18 cellular contexts compared by ENCODE assay signal in genomic region chr3:1611824-1612223, GRCh38.
DNase-seq lines count a peak whose midpoint lies in the region; ATAC-seq, FAIRE-seq and TF ChIP-seq lines count a peak whose summit lies in the region.
"Had no signal": no experiment of that assay in that cellular context is flagged by ENCODE, and none has a peak within 500 bp of the region (broad histone marks: within the 10 kb centered on the region; RNA-seq: fewer than 3 reads in every experiment).

No MANE protein-coding gene starts in this region.

- H2BK5ac ChIP-seq in H1 (ENCODE audit: low read depth, low read length), result no peak overlapping the region

- H3K4me3 Mint-ChIP-seq in neural crest cell, result no peak overlapping the region
- H3K4me3 Mint-ChIP-seq: CD4-positive, alpha-beta memory T cell had no signal

- no peak overlapping the region for H4K8ac ChIP-seq in H1 (ENCODE audit: extremely low read depth, insufficient read depth, low read length)

- no peak overlapping the region for H4K91ac ChIP-seq in H1 (replicated peaks; ENCODE audit: insufficient read length, low read length)

- no peaks in the 10 kb centered on the region for H3K79me2 ChIP-seq in KMS-11 (ENCODE audit: insufficient read depth, low read depth)
- no peaks in the 10 kb centered on the region for H3K79me2 ChIP-seq in H1 (ENCODE audit: control insufficient read depth in 1 of 2, insufficient read depth in 2 of 2, low read length in 2 of 2)

- FAIRE-seq in H1 (lab: Jason Lieb, UNC), result no peak
- FAIRE-seq: K562 had no signal

- no peak overlapping the region for H3K4ac ChIP-seq in H1 (replicated peaks; ENCODE audit: insufficient read length, low read depth, low read length)

- POLR2A ChIA-PET in H1 (lab: Charles Lee; ENCODE audit: partially characterized antibody), result no interaction called here

- TF ChIP-seq POLR2A in H1 (IDR thresholded peaks at IDR 0.05; ENCODE audit: control extremely low read depth in 1 of 2, low read depth in 2 of 2, low read length in 2 of 2), result no peak

- no peak overlapping the region for H3K27ac Mint-ChIP-seq in neural crest cell (ENCODE audit: unreplicated experiment)
- H3K27ac Mint-ChIP-seq: CD4-positive, alpha-beta memory T cell had no signal

- CTCF ChIA-PET in H1 (lab: Charles Lee; ENCODE audit: partially characterized antibody), result interaction anchor here (0.5 to 1.1 kb wide), 2 partner anchors 49 to 97 kb away, joined by 3 to 4 read pairs; no protein-coding TSS in a partner anchor

- no peaks in the 10 kb centered on the region for H3K9me3 Mint-ChIP-seq in neural crest cell

- no peak overlapping the region for H4K5ac ChIP-seq in H1 (ENCODE audit: insufficient read length, low read depth, low read length)

- H3K36me3 Mint-ChIP-seq in neural crest cell (ENCODE audit: low read depth), result no peaks in the 10 kb centered on the region
- H3K36me3 Mint-ChIP-seq: CD4-positive, alpha-beta memory T cell had no signal

- H3K9me3 ChIP-seq in H1 (ENCODE audit: insufficient read depth in 2 of 2, low read depth in 1 of 2, low read length in 1 of 2), result no peaks in the 10 kb centered on the region
- H3K9me3 ChIP-seq: MG63 had no signal

- no peak overlapping the region for H2BK15ac ChIP-seq in H1 (ENCODE audit: low read length)

- H3K36me3 ChIP-seq in KMS-11 (ENCODE audit: insufficient read depth) (no peaks in the 10 kb centered on the region), H1 (ENCODE audit: control insufficient read depth in 2 of 4, insufficient read depth in 4 of 4, low read length in 3 of 4) (no peaks in the 10 kb centered on the region)
- H3K36me3 ChIP-seq: MG63 had no signal

- TF ChIP-seq CTCF in C4-2B (conservative IDR thresholded peaks at IDR 0.05), result peak; percentile 27
- TF ChIP-seq CTCF in KMS-11 (conservative IDR thresholded peaks at IDR 0.05; ENCODE audit: low read depth, low read length), result 0 out of 2 replicates have a peak, but pooled peaks have one; percentile 7
- TF ChIP-seq CTCF in H1 (IDR thresholded peaks at IDR 0.05; ENCODE audit: control extremely low read depth in 1 of 3, insufficient read depth in 1 of 3, low read depth in 1 of 3, low read length in 3 of 3), result peak in 1 of 3 experiments; percentile 3; a peak in 1 of 4 replicates
- TF ChIP-seq CTCF in neural crest cell (conservative IDR thresholded peaks at IDR 0.05), result peak; percentile 42

- no peak for TF ChIP-seq EP300 in H1 (IDR thresholded peaks at IDR 0.05; ENCODE audit: borderline replicate concordance in 1 of 2, low read depth in 2 of 2, low read length in 2 of 2)

- TF ChIP-seq RAD21 in H1 (IDR thresholded peaks at IDR 0.05 in 1 of 2, conservative IDR thresholded peaks at IDR 0.05 in 1 of 2; ENCODE audit: low read depth in 2 of 2, low read length in 2 of 2), result peak; percentile 27 to 43; a peak in 1 of 4 replicates

- no peak overlapping the region for H3K14ac ChIP-seq in H1 (ENCODE audit: insufficient read length)

- no peak overlapping the region for H3K23ac ChIP-seq in H1 (ENCODE audit: insufficient read length)

- no peak overlapping the region for H2BK12ac ChIP-seq in H1 (ENCODE audit: low read depth, low read length)

- no peak overlapping the region for H2BK120ac ChIP-seq in H1 (replicated peaks; ENCODE audit: low read depth, low read length)

- no peak overlapping the region for H2AFZ ChIP-seq in KMS-11 (ENCODE audit: low read depth)
- no peak overlapping the region for H2AFZ ChIP-seq in H1 (ENCODE audit: low read length)

- 61% methylated on average over 3 of the region's 3 CpGs; no CpG with 5 or more reads in 1 of the 2 experiments for WGBS in H1 (ENCODE audit: extremely low coverage in 1 of 2, insufficient coverage in 1 of 2, insufficient read length in 1 of 2, insufficient replicate concordance in 2 of 2, low coverage in 1 of 2, low lambda C conversion rate in 2 of 2, missing lambda C conversion rate in 1 of 2), 2 experiments

- H3K27me3 ChIP-seq in KMS-11 (ENCODE audit: insufficient read depth, low read depth), result no peaks in the 10 kb centered on the region
- no peaks in the 10 kb centered on the region for H3K27me3 ChIP-seq in H1 (replicated peaks in 1 of 4; ENCODE audit: control insufficient read depth in 3 of 4, extremely low read depth in 1 of 4, insufficient read depth in 3 of 4, low read length in 3 of 4)
- H3K27me3 ChIP-seq: MG63 had no signal

- H3K27ac ChIP-seq in C4-2B (no peak overlapping the region), KMS-11 (no peak overlapping the region), H1 (ENCODE audit: low read depth, low read length) (no peak overlapping the region)

- no peaks in the 10 kb centered on the region for H3K4me1 Mint-ChIP-seq in neural crest cell
- H3K4me1 Mint-ChIP-seq: CD4-positive, alpha-beta memory T cell had no signal

- H3K79me1 ChIP-seq in H1 (ENCODE audit: low read depth, low read length), result no peaks in the 10 kb centered on the region

- no peak overlapping the region for H2AK5ac ChIP-seq in H1 (ENCODE audit: low read depth, low read length)

- H3K56ac ChIP-seq in H1 (replicated peaks; ENCODE audit: insufficient read length, low read depth, low read length), result no peak overlapping the region

- no peak overlapping the region for H3K4me2 ChIP-seq in KMS-11
- H3K4me2 ChIP-seq in H1 (ENCODE audit: insufficient read depth in 1 of 2, low read depth in 2 of 2, low read length in 2 of 2), result no peak overlapping the region

- H4K20me1 ChIP-seq in KMS-11 (ENCODE audit: insufficient read depth) (no peaks in the 10 kb centered on the region), H1 (replicated peaks in 1 of 2; ENCODE audit: control insufficient read depth in 1 of 2, insufficient read depth in 2 of 2, low read length in 2 of 2) (no peaks in the 10 kb centered on the region)

- H3K18ac ChIP-seq in H1 (ENCODE audit: extremely low read depth, low read length), result no peak overlapping the region

- H3K27me3 Mint-ChIP-seq in neural crest cell (ENCODE audit: low read depth), result peaks cover 14% of the 10 kb centered on the region
- H3K27me3 Mint-ChIP-seq: CD4-positive, alpha-beta memory T cell had no signal

- H3K4me3 ChIP-seq in KMS-11 (IDR thresholded peaks at IDR 0.05; ENCODE audit: insufficient read depth, low read depth, low read length) (no peak overlapping the region), H1 (ENCODE audit: extremely low read depth in 1 of 4, insufficient read depth in 2 of 4, low read depth in 3 of 4, low read length in 4 of 4) (no peak overlapping the region)
- H3K4me3 ChIP-seq: K562, MG63 had no signal

- DNase-seq in H1 (ENCODE audit: low read depth in 1 of 2, low spot score in 2 of 2), result no peak
- DNase-seq in neural crest cell (ENCODE audit: low read depth, low spot score), result no peak
- DNase-seq in T1000 (lab: John Stamatoyannopoulos, UW), result no peak
- DNase-seq: ACHN; CD4-positive, alpha-beta memory T cell; EL; MG63; NCI-H1105; NCI-H187; NCI-H2171 treated with DMSO at 0.1 percent for 48 hours; OCI-M1; RPMI8226 had no signal

- no peak for ATAC-seq in GM18519 (IDR thresholded peaks at IDR 0.05; ENCODE audit: low FRiP score, unreplicated experiment)
- ATAC-seq in GM19324 (IDR thresholded peaks at IDR 0.05; ENCODE audit: low FRiP score, unreplicated experiment), result no peak
- ATAC-seq: HCT116, K562 had no signal

- H3K9ac ChIP-seq in KMS-11 (no peak overlapping the region), H1 (replicated peaks in 1 of 4; ENCODE audit: extremely low read depth in 1 of 4, low read depth in 3 of 4, low read length in 3 of 4) (no peak overlapping the region)

- H3K4me1 ChIP-seq in KMS-11 (ENCODE audit: low read depth, poor library complexity, severe bottlenecking) (peaks cover 16% of the 10 kb centered on the region), H1 (replicated peaks in 1 of 4; ENCODE audit: control insufficient read depth in 3 of 4, insufficient read depth in 4 of 4, low read length in 3 of 4) (no peaks in the 10 kb centered on the region)

- no peaks in the 10 kb centered on the region for H3K23me2 ChIP-seq in H1 (ENCODE audit: low read depth, low read length)

- H2BK20ac ChIP-seq in H1 (ENCODE audit: low read length), result no peak overlapping the region

TF ChIP-seq in H1, 55 proteins besides CTCF, POLR2A, EP300 and RAD21:
- TF ChIP-seq CBX8 (IDR thresholded peaks at IDR 0.05; ENCODE audit: borderline replicate concordance, low read depth, low read length), result no peak
- no peak for TF ChIP-seq SP2 (IDR thresholded peaks at IDR 0.05; ENCODE audit: low read length)
- TF ChIP-seq GABPA (IDR thresholded peaks at IDR 0.05; ENCODE audit: borderline replicate concordance, insufficient read depth, low read length), result no peak
- no peak for TF ChIP-seq SP4 (IDR thresholded peaks at IDR 0.05; ENCODE audit: low read length)
- no peak for TF ChIP-seq USF2 (IDR thresholded peaks at IDR 0.05; ENCODE audit: low read length)
- no peak for TF ChIP-seq POU5F1 (IDR thresholded peaks at IDR 0.05; ENCODE audit: low read depth, low read length)
- no peak for TF ChIP-seq POLR2AphosphoS5 (IDR thresholded peaks at IDR 0.05; ENCODE audit: low read depth, low read length)
- TF ChIP-seq MAFK (IDR thresholded peaks at IDR 0.05; ENCODE audit: low read depth, low read length), result no peak
- TF ChIP-seq ASH2L (IDR thresholded peaks at IDR 0.05; ENCODE audit: low read length), result no peak
- no peak for TF ChIP-seq SP1 (IDR thresholded peaks at IDR 0.05; ENCODE audit: low read depth, low read length)
